ENCODE assay signal across 12 cellular contexts in genomic region chr19:7386308-7386707, GRCh38. TPM values are rescaled to one million over a fixed set of nuclear protein-coding genes. Genes with fewer than 3 reads are reported as not detected.
DNase-seq lines count a peak whose midpoint lies in the region; ATAC-seq and TF ChIP-seq lines count a peak whose summit lies in the region.
"Had no signal": no experiment of that assay in that cellular context is flagged by ENCODE, and none has a peak within 500 bp of the region (broad histone marks: within the 10 kb centered on the region; RNA-seq: fewer than 3 reads in every experiment).

No MANE protein-coding gene starts in this region.

- TF ChIP-seq CTCF in GM12865 (IDR thresholded peaks at IDR 0.05; ENCODE audit: insufficient read depth, low read depth, low read length, missing control alignments) = peak; percentile 15

- H3K4me3 Mint-ChIP-seq in CD4-positive, alpha-beta memory T cell = peak overlapping the region in 5 of 8 donors; percentile 17 to 70 (median 30)
- H3K4me3 Mint-ChIP-seq in T-helper 1 cell treated with Interleukin-12 subunit alpha and Interleukin-12 subunit beta and Interleukin-4 antibody, amounts not matched to agents 30 μg/mL and 1 μg/mL, for 36 hours = no peak overlapping the region

- no peak for DNase-seq in CD4-positive, alpha-beta memory T cell
- peak; percentile 49 for DNase-seq in GM12865 (ENCODE audit: low read depth)
- peak; percentile 89 for DNase-seq in islet precursor cell
- DNase-seq in hepatic stellate cell (ENCODE audit: low spot score) = no peak
- DNase-seq in right cardiac atrium = no peak
- no peak for DNase-seq in central memory CD4-positive, alpha-beta T cell
- DNase-seq: DMS53; NCI-H1417 treated with DMSO at 0.1 percent for 48 hours; stimulated activated naive CD4-positive, alpha-beta T cell had no signal

- peaks cover 43% of the 10 kb centered on the region for H3K4me1 ChIP-seq in CD4-positive, alpha-beta memory T cell (ENCODE audit: insufficient read depth, low read length)
- no peaks in the 10 kb centered on the region for H3K4me1 ChIP-seq in right cardiac atrium (ENCODE audit: control insufficient read depth, insufficient read depth, low read length)

- no peaks in the 10 kb centered on the region for H3K9me3 Mint-ChIP-seq in CD4-positive, alpha-beta memory T cell
- no peaks in the 10 kb centered on the region for H3K9me3 Mint-ChIP-seq in T-helper 1 cell treated with Interleukin-12 subunit alpha and Interleukin-12 subunit beta and Interleukin-4 antibody, amounts not matched to agents 30 μg/mL and 1 μg/mL, for 36 hours

- H3K27ac ChIP-seq in CD4-positive, alpha-beta memory T cell (ENCODE audit: low read depth, low read length) = no peak overlapping the region
- no peak overlapping the region for H3K27ac ChIP-seq in right cardiac atrium (ENCODE audit: low read length)
- H3K27ac ChIP-seq: neutrophil had no signal

- H3K36me3 ChIP-seq in CD4-positive, alpha-beta memory T cell (ENCODE audit: insufficient read depth, low read length) = peaks cover 56% of the 10 kb centered on the region

- 59% methylated on average over 9 of the region's 9 CpGs for WGBS in right cardiac atrium

- CTCF ChIA-PET in CD4-positive, alpha-beta memory T cell (lab: Charles Lee; ENCODE audit: partially characterized antibody) = interaction anchor here (0.8 to 1.4 kb wide), 2 partner anchors 32 to 45 kb away, joined by 3 read pairs; no protein-coding TSS in a partner anchor

- peak overlapping the region; percentile 50 to 88 (median 83) for H3K27ac Mint-ChIP-seq in CD4-positive, alpha-beta memory T cell
- H3K27ac Mint-ChIP-seq in T-helper 1 cell treated with Interleukin-12 subunit alpha and Interleukin-12 subunit beta and Interleukin-4 antibody, amounts not matched to agents 30 μg/mL and 1 μg/mL, for 36 hours = peak overlapping the region; percentile 60

- H3K4me1 Mint-ChIP-seq in CD4-positive, alpha-beta memory T cell = peaks cover 21 to 49% (median 22%) of the 10 kb centered on the region in 4 donors
- H3K4me1 Mint-ChIP-seq in T-helper 1 cell treated with Interleukin-12 subunit alpha and Interleukin-12 subunit beta and Interleukin-4 antibody, amounts not matched to agents 30 μg/mL and 1 μg/mL, for 36 hours (ENCODE audit: low read depth) = peaks cover 4% of the 10 kb centered on the region

- POLR2A ChIA-PET in CD4-positive, alpha-beta memory T cell (lab: Charles Lee; ENCODE audit: partially characterized antibody) = interaction anchor here (0.6 to 2.7 kb wide), 5 partner anchors 9 to 1188 kb away, joined by 3 to 13 read pairs (median 3); partner anchors contain the start of gene ARHGEF18

- H3K27me3 Mint-ChIP-seq in CD4-positive, alpha-beta memory T cell = no peaks in the 10 kb centered on the region
- H3K27me3 Mint-ChIP-seq in T-helper 1 cell treated with Interleukin-12 subunit alpha and Interleukin-12 subunit beta and Interleukin-4 antibody, amounts not matched to agents 30 μg/mL and 1 μg/mL, for 36 hours (ENCODE audit: low read depth) = no peaks in the 10 kb centered on the region

- ATAC-seq in GM21528 (IDR thresholded peaks at IDR 0.05; ENCODE audit: low FRiP score, unreplicated experiment) (no peak), right cardiac atrium (no peak)

- no peaks in the 10 kb centered on the region for H3K27me3 ChIP-seq in CD4-positive, alpha-beta memory T cell (ENCODE audit: insufficient read depth, low read length)
- no peaks in the 10 kb centered on the region for H3K27me3 ChIP-seq in right cardiac atrium (ENCODE audit: control insufficient read depth, insufficient read depth)
- H3K27me3 ChIP-seq: neutrophil had no signal

- H3K9me3 ChIP-seq in CD4-positive, alpha-beta memory T cell (ENCODE audit: control insufficient read depth in 1 of 2, low read length in 2 of 2) = no peaks in the 10 kb centered on the region
- H3K9me3 ChIP-seq in right cardiac atrium (ENCODE audit: control insufficient read depth, low read length) = no peaks in the 10 kb centered on the region
- H3K9me3 ChIP-seq: neutrophil had no signal

- intact Hi-C loops in CD4-positive, alpha-beta memory T cell (cut with micrococcal nuclease) = no loop called here
- intact Hi-C loops in right cardiac atrium (cut with DNase I) = no loop called here

- H3K4me3 ChIP-seq in CD4-positive, alpha-beta memory T cell (ENCODE audit: low read length in 2 of 2) = no peak overlapping the region
- H3K4me3 ChIP-seq in GM12865 (ENCODE audit: low read depth, low read length) (peak overlapping the region; percentile 45), right cardiac atrium (ENCODE audit: low read length) (no peak overlapping the region)

- peaks cover 29 to 59% of the 10 kb centered on the region in 2 donors for H3K36me3 Mint-ChIP-seq in CD4-positive, alpha-beta memory T cell
- peaks cover 10% of the 10 kb centered on the region for H3K36me3 Mint-ChIP-seq in T-helper 1 cell treated with Interleukin-12 subunit alpha and Interleukin-12 subunit beta and Interleukin-4 antibody, amounts not matched to agents 30 μg/mL and 1 μg/mL, for 36 hours (ENCODE audit: low read depth)

RNA-seq across cellular contexts. Expression of gene ARHGEF18, which starts 37.6 kb away (rescaled TPM):
- total RNA-seq in CD4-positive, alpha-beta memory T cell = 10 to 100 TPM; 82.3 to 83.8 TPM
- polyA plus RNA-seq in CD4-positive, alpha-beta memory T cell = 10 to 100 TPM in 1 of 2 donors, 1 to 10 TPM in 1; 2.2 to 11.1 TPM
- total RNA-seq in right cardiac atrium = 10 to 100 TPM in 3 of 4 donors, 1 to 10 TPM in 1; 9.4 to 13.3 (median 11.8) TPM
- polyA plus RNA-seq in right cardiac atrium = 7.6 TPM

Comparison
In these comparisons a context has a peak if more than half of its experiments do, and no peak if none do; other contexts are left out.
1. DNase-seq: peak in GM12865 (single experiment) and islet precursor cell (single experiment); none in CD4-positive, alpha-beta memory T cell (0 of 5), hepatic stellate cell (single experiment), right cardiac atrium (0 of 3) and central memory CD4-positive, alpha-beta T cell (single experiment).
2. RNA of gene ARHGEF18, which starts 37.6 kb away (total RNA-seq): 82.3 to 83.8 TPM in CD4-positive, alpha-beta memory T cell; 9.4 to 13.3 TPM in right cardiac atrium; every median in the first group is over 4 times any median in the second.